Comparison of ENCODE assay signal across 1 cellular context in genomic region chr5:102922839-102923477, GRCh38.
TF ChIP-seq lines count a peak whose summit lies in the region.

No MANE protein-coding gene starts in this region.

TF ChIP-seq in SK-N-SH treated with all-trans-retinoic acid at 6 μM for 48 hours, 23 proteins besides CTCF, POLR2A, EP300 and RAD21 (continued from another document):
- TF ChIP-seq CSDC2 (CRISPR knock-in tag; IDR thresholded peaks at IDR 0.05) (no peak), ZNF70 (CRISPR knock-in tag; IDR thresholded peaks at IDR 0.05) (no peak), ISL1 (CRISPR knock-in tag; IDR thresholded peaks at IDR 0.05) (peak; percentile 98)
